1 cellular context compared by ENCODE assay signal in the genomic region with DNA sequence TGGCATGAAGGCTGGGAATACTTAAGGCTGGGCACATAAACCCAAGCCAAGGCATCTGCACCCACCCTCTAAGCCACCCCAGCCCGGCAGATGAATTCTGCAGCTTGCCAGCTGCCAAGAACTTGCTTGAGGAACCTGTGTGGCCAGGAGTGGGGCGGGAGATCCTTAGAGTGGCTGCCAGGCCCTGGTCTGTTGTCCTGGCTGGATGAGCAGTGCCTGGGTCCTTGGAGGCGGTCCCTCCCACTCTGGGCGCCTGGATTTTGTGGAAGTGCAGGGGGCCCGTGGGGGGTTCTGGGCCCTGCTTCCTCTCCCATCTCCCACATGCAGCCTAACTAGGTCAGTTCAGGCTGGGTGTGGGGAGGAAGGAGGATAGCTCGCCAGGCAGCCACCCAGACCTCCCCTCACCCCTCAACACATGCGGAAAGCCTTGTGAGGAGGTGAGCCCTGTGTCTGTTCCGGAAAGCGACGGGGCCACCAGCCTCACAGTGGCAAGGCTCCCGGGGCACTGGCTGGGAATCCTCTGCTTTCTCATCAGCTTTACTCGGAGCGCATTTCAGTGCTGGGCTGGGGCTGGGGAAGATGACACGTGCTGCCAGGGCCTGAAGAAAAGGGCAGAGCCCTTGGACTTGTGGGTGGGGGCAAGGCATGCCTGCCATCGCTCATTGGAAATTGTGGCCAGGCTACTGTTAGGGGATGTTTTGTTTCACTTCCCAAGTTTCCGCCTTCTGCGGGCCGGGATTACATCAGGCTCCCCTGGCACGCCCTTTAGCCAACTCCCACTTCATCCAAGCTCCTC.
TF ChIP-seq lines count a peak whose summit lies in the region.

No MANE protein-coding gene starts in this region.

TF ChIP-seq in SK-N-SH treated with all-trans-retinoic acid at 6 μM for 48 hours, 23 proteins besides CTCF, POLR2A, EP300 and RAD21 (continued from another document):
- TF ChIP-seq, protein P1, sequence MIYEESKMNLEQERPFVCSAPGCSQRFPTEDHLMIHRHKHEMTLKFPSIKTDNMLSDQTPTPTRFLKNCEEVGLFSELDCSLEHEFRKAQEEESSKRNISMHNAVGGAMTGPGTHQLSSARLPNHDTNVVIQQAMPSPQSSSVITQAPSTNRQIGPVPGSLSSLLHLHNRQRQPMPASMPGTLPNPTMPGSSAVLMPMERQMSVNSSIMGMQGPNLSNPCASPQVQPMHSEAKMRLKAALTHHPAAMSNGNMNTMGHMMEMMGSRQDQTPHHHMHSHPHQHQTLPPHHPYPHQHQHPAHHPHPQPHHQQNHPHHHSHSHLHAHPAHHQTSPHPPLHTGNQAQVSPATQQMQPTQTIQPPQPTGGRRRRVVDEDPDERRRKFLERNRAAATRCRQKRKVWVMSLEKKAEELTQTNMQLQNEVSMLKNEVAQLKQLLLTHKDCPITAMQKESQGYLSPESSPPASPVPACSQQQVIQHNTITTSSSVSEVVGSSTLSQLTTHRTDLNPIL (CRISPR knock-in tag; IDR thresholded peaks at IDR 0.05; ENCODE audit: low read depth) = no peak
- TF ChIP-seq ESRRG (CRISPR knock-in tag; IDR thresholded peaks at IDR 0.05) (no peak), POU6F1 (CRISPR knock-in tag; IDR thresholded peaks at IDR 0.05; ENCODE audit: borderline replicate concordance, low read depth) (no peak)
